ENCODE assay signal across 8 cellular contexts in the genomic region with DNA sequence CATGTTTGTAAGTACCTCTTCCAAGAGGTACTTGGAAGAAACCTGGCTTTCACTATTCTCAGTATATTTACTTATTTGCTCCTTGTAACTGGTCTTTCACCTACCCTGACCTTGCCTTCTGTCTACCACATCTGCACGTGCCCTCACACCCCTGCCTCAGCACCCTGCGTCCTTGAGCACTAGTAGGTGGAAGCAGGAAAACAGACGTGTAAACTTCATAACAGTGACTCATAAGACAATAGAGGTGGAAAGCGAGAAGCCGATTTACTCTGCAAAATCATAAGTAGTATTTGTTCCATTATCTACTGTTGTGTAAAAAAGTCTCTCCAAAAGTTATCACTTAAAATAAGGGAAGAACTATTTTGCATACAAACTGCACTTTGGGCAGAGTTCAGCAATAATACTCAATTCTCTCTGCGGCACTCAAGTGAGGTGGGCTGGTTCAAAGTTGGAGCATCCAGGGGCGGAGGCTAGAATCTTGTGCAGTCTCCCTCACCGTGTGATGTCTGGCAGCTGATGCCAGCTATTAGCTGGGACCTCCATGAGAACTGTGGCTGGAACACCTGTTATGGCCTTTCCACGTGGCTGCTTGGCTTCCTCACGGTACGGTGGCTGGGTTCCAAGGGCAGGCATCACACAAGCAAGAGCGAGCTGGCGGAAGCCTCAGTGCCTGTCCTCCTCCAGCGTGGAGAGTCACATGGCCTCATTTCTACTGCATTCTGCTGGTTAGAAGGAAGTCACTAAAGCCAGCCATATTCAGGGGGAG. TPM values are rescaled to one million over a fixed set of nuclear protein-coding genes. Genes with fewer than 3 reads are reported as not detected.
DNase-seq lines count a peak whose midpoint lies in the region; ATAC-seq and TF ChIP-seq lines count a peak whose summit lies in the region.

No MANE protein-coding gene starts in this region.

- H3K9ac ChIP-seq in H9 (ENCODE audit: extremely low read depth, insufficient read length, low read length) = no peak overlapping the region

- no peaks in the 10 kb centered on the region for H3K79me2 ChIP-seq in H9 (ENCODE audit: insufficient read depth, low read length)

- DNase-seq in COLO668 (lab: John Stamatoyannopoulos, UW; ENCODE audit: unreplicated experiment) (peak; percentile 18), H9 (no peak), NCI-H510A (lab: John Stamatoyannopoulos, UW) (peak; percentile 55), activated T-cell treated with anti-CD3 and anti-CD28 coated beads for 48 hours (ENCODE audit: low read depth) (peak; percentile 43), Right ventricle myocardium inferior (ENCODE audit: missing footprints) (peak; percentile 86), WERI-Rb-1 (no peak), NCI-H1048 (lab: John Stamatoyannopoulos, UW) (no peak)
- peak; percentile 30 to 42 for DNase-seq in stimulated activated CD4-positive, alpha-beta T cell treated with anti-CD3 and anti-CD28 coated beads, Interleukin-12 subunit alpha, Interleukin-12 subunit beta, amount 100 ng/mL, for 24 hours (ENCODE audit: low read depth in 2 of 2)

- no peak overlapping the region for H2BK120ac ChIP-seq in H9 (ENCODE audit: low read depth, low read length, poor library complexity, severe bottlenecking)

- H2BK15ac ChIP-seq in H9 (ENCODE audit: low read depth, low read length) = no peak overlapping the region

- H2AFZ ChIP-seq in H9 (ENCODE audit: low read length) = no peak overlapping the region

- no peaks in the 10 kb centered on the region for H3K27me3 ChIP-seq in H9 (ENCODE audit: insufficient read depth, low read length)
- H3K27me3 ChIP-seq in WERI-Rb-1 (ENCODE audit: insufficient read depth, low read depth, severe bottlenecking) = no peaks in the 10 kb centered on the region

- H3K4ac ChIP-seq in H9 (ENCODE audit: low read depth, low read length) = no peak overlapping the region

- H4K8ac ChIP-seq in H9 (replicated peaks; ENCODE audit: insufficient read length, low read depth, low read length) = no peak overlapping the region

- H3K14ac ChIP-seq in H9 (ENCODE audit: insufficient read depth, low read length) = 0 out of 2 replicates have a peak overlapping the region, but pooled peaks have one; percentile 40

- H3K36me3 Mint-ChIP-seq in H9 (ENCODE audit: insufficient read depth in 1 of 3, low read depth in 3 of 3) = 0 out of 7 replicates have a peak, but pooled peaks cover 0 to 3% (median 0%) of the 10 kb centered on the region in 3 experiments

- no peak overlapping the region for H2AK5ac ChIP-seq in H9 (ENCODE audit: insufficient read length, low read length)

- H3K9me3 Mint-ChIP-seq in H9 = no peaks in the 10 kb centered on the region

- no peak overlapping the region for H4K5ac ChIP-seq in H9 (ENCODE audit: insufficient read length, low read depth, low read length)

- ATAC-seq in Right ventricle myocardium inferior = peak; percentile 85

- H4K20me1 ChIP-seq in H9 (ENCODE audit: control insufficient read depth, insufficient read depth, insufficient read length) = no peaks in the 10 kb centered on the region

- H3K56ac ChIP-seq in H9 (ENCODE audit: insufficient read length, low read depth, low read length) = no peak overlapping the region

- H3K36me3 ChIP-seq in WERI-Rb-1 = no peaks in the 10 kb centered on the region

- H3K27ac ChIP-seq in H9 (ENCODE audit: insufficient read length, low read depth, low read length) (no peak overlapping the region), WERI-Rb-1 (no peak overlapping the region)

- no peak overlapping the region for H3K4me3 ChIP-seq in WERI-Rb-1 (ENCODE audit: low read depth, low read length)

- TF ChIP-seq CTCF in H9 (conservative IDR thresholded peaks at IDR 0.05) (no peak), WERI-Rb-1 (IDR thresholded peaks at IDR 0.05; ENCODE audit: low read depth, low read length) (no peak)

- H3K4me3 Mint-ChIP-seq in H9 = no peak overlapping the region

- H3T11ph ChIP-seq in H9 (ENCODE audit: low read length) = no peak overlapping the region

- no peak overlapping the region for H4K91ac ChIP-seq in H9 (ENCODE audit: insufficient read length, low read depth, low read length)

- no peaks in the 10 kb centered on the region for H3K23me2 ChIP-seq in H9 (ENCODE audit: insufficient read length, low read depth, low read length, poor library complexity, severe bottlenecking)

- H3K23ac ChIP-seq in H9 (ENCODE audit: insufficient read length, low read depth, low read length) = no peak overlapping the region

- H2BK20ac ChIP-seq in H9 (ENCODE audit: low read depth, low read length, poor library complexity, severe bottlenecking) = no peak overlapping the region

- no peaks in the 10 kb centered on the region for H3K27me3 Mint-ChIP-seq in H9 (ENCODE audit: low read depth)

- H3K4me1 Mint-ChIP-seq in H9 = peaks cover 0 to 3% of the 10 kb centered on the region in 2 experiments; a peak in 1 of 4 replicates

- no CpG with 5 or more reads among the region's 14 CpGs for WGBS in H9 (ENCODE audit: extremely low coverage, insufficient read length, low lambda C conversion rate)

- no peak overlapping the region for H3K27ac Mint-ChIP-seq in H9

- H3K9me3 ChIP-seq in H9 (ENCODE audit: control insufficient read depth, low read depth, low read length) (no peaks in the 10 kb centered on the region), WERI-Rb-1 (ENCODE audit: severe bottlenecking) (no peaks in the 10 kb centered on the region)

- intact Hi-C loops in Right ventricle myocardium inferior (cut with DNase I) = no loop called here

- H3K4me2 ChIP-seq in H9 (ENCODE audit: insufficient read depth, insufficient read length, low read length) = no peak overlapping the region

- no peak overlapping the region for H3K18ac ChIP-seq in H9 (ENCODE audit: insufficient read length, low read depth, low read length)

- H2BK5ac ChIP-seq in H9 (ENCODE audit: insufficient read length, low read length) = no peak overlapping the region

- no peaks in the 10 kb centered on the region for H3K79me1 ChIP-seq in H9 (ENCODE audit: insufficient read depth, low read depth, low read length, poor library complexity, severe bottlenecking)

- no peak overlapping the region for H2BK12ac ChIP-seq in H9 (ENCODE audit: insufficient read length, low read depth, low read length)

- H3K4me1 ChIP-seq in H9 (ENCODE audit: insufficient read depth, low read length) = no peaks in the 10 kb centered on the region

RNA-seq across cellular contexts. Expression of a gene that starts 30.4 kb away (rescaled TPM):
- total RNA-seq in H9 (2021) (28.7 and 35.5 TPM in 2 replicates), Right ventricle myocardium inferior (50.7 TPM)

RNA-seq across cellular contexts. Expression of a gene that starts 48.3 kb away (rescaled TPM):
- total RNA-seq in H9 (2021) (237 and 248 TPM in 2 replicates), Right ventricle myocardium inferior (71.8 TPM)

RNA-seq across cellular contexts. Expression of a gene that starts 51.5 kb away (rescaled TPM):
- total RNA-seq in H9 (2021) (17.2 and 19.8 TPM in 2 replicates), Right ventricle myocardium inferior (1.5 TPM)

Comparison
In these comparisons a context has a peak if more than half of its experiments do, and no peak if none do; other contexts are left out.
1. DNase-seq: peak in COLO668 (single experiment), NCI-H510A (single experiment), activated T-cell treated with anti-CD3 and anti-CD28 coated beads for 48 hours (single experiment), Right ventricle myocardium inferior (single experiment) and stimulated activated CD4-positive, alpha-beta T cell treated with anti-CD3 and anti-CD28 coated beads, Interleukin-12 subunit alpha, Interleukin-12 subunit beta, amount 100 ng/mL, for 24 hours (2 of 2); none in H9 (single experiment), WERI-Rb-1 (single experiment) and NCI-H1048 (single experiment).